In the genomic region with DNA sequence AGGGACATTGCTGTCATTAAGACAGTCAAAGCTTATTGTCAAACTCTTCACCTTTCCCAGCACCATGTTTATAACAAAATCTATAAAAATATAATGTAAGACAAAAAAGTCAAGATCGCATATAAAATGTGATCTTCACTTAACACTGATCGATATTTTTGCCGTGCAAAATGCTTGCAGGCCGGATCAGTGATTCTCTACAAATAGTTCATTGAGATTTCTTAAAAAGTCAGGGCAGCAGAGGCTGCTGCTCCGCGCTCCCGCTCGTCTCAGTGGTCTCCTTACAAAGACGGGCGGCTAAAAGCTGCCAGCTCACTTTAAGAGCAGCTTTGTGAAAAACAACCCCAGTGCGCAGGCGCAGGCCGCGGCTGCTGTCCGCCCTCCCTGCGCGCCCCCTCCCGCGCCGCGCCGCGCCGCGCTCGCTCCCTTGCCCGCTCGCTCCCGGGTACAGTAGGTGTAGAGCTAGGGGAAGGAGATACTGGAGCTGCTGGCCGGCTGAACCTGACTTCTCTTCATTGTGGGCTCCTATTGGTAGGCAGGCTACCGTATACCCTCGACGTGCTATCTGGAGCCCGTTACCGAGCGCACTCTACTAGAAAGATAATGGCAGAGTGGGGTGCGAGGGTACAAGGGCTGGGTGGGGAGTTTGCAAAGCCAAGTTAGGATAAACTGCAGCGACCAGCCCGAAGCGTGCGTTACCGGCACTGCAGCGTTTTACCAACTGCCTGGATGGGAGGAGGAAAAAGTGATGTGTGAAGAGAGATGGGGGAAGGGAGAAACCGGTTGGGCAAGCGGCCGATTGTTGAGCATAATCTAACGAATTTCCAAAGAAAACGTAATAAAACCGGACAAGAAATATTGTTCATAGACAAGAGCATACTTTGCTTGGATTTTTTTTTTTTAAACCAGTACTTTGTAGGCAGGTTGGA, we compare ENCODE assay signal across 8 cellular contexts. TPM values are rescaled to one million over a fixed set of nuclear protein-coding genes. Genes with fewer than 3 reads are reported as not detected.
A peak's percentile ranks its signal among the peaks of the same experiment; 100 is the strongest.
DNase-seq lines count a peak whose midpoint lies in the region; ATAC-seq lines count a peak whose summit lies in the region.

A gene with protein sequence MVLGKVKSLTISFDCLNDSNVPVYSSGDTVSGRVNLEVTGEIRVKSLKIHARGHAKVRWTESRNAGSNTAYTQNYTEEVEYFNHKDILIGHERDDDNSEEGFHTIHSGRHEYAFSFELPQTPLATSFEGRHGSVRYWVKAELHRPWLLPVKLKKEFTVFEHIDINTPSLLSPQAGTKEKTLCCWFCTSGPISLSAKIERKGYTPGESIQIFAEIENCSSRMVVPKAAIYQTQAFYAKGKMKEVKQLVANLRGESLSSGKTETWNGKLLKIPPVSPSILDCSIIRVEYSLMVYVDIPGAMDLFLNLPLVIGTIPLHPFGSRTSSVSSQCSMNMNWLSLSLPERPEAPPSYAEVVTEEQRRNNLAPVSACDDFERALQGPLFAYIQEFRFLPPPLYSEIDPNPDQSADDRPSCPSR (minus strand): TSS at position 291 of the 929 bp plus-strand sequence. CDS start 225 bp downstream, at position 66.

- CTCF ChIA-PET in activated CD8-positive, alpha-beta memory T cell treated with anti-CD3 and anti-CD28 coated beads for 36 hours (lab: Charles Lee): interaction anchor here (0.6 to 5.4 kb wide), 13 partner anchors 8 to 974 kb away, joined by 3 to 50 read pairs (median 4); no protein-coding TSS in a partner anchor

- peak; percentile 41 for ATAC-seq in GM19468 (IDR thresholded peaks at IDR 0.05; ENCODE audit: extremely low read depth, unreplicated experiment)

- POLR2A ChIA-PET in activated CD8-positive, alpha-beta memory T cell treated with anti-CD3 and anti-CD28 coated beads for 36 hours (lab: Charles Lee): interaction anchor here (0.5 to 3.0 kb wide), 10 partner anchors 8 to 909 kb away, joined by 3 to 47 read pairs (median 4); a partner anchor contains a TSS

- DNase-seq in CMK (ENCODE audit: low read depth) (peak; percentile 74), HS-27A (ENCODE audit: low read depth) (peak; percentile 70), NOMO-1 (lab: John Stamatoyannopoulos, UW; ENCODE audit: unreplicated experiment in 2 of 2) (peak; percentile 93 to 96), medulla oblongata (ENCODE audit: extremely low spot score) (peak; percentile 97)
- DNase-seq in effector CD8-positive, alpha-beta T cell (lab: John Stamatoyannopoulos, UW): peak; percentile 93
- peak; percentile 90 to 94 (median 92) for DNase-seq in stimulated activated CD4-positive, alpha-beta T cell treated with anti-CD3 and anti-CD28 coated beads, TNF-alpha, amount 100 ng/mL, for 48 hours (ENCODE audit: low read depth in 3 of 3)

RNA-seq across cellular contexts. Expression of the gene that starts here (rescaled TPM):
- total RNA-seq in activated CD8-positive, alpha-beta memory T cell treated with anti-CD3 and anti-CD28 coated beads for 36 hours: 10 to 100 TPM; 16.5 to 18.0 TPM

Comparison
In these comparisons a context has a peak if more than half of its experiments do, and no peak if none do; other contexts are left out.
1. Peak in every context shown above with its lines: DNase-seq and ATAC-seq.